Comparison of ENCODE assay signal across 8 cellular contexts in genomic region chr17:65750678-65751077, GRCh38.
DNase-seq lines count a peak whose midpoint lies in the region; ATAC-seq, FAIRE-seq and TF ChIP-seq lines count a peak whose summit lies in the region.

No MANE protein-coding gene starts in this region.

- H2AFZ ChIP-seq in GM12878 (ENCODE audit: control insufficient read depth, low read depth, low read length), result 0 out of 2 replicates have a peak overlapping the region, but pooled peaks have one; percentile 15

- CTCF ChIA-PET in GM12878 (lab: Yijun Ruan, JAX), result interaction anchor here (1.0 kb wide), 1 partner anchor 21 kb away, joined by 4 read pairs; no protein-coding TSS in a partner anchor

- TF ChIP-seq RAD21 in GM12878 (IDR thresholded peaks at IDR 0.05; ENCODE audit: insufficient read depth, low read depth, low read length) (no peak), liver (IDR thresholded peaks at IDR 0.05) (peak; percentile 10 to 23)

- BruUV-seq in GM12878 (replicated peaks; lab: Mats Ljungman, UMichigan), result no TSS peak

- H3K4me3 ChIP-seq in GM12878, result no peak overlapping the region
- no peak overlapping the region for H3K4me3 ChIP-seq in liver (ENCODE audit: low read depth in 1 of 3, low read length in 3 of 3)
- H3K4me3 ChIP-seq in suprapubic skin, result no peak overlapping the region

- no peaks in the 10 kb centered on the region for H3K79me2 ChIP-seq in GM12878 (ENCODE audit: control insufficient read depth, insufficient read depth, low read length)

- no peaks in the 10 kb centered on the region for H4K20me1 ChIP-seq in GM12878 (ENCODE audit: control insufficient read depth, insufficient read depth)

- no peaks in the 10 kb centered on the region for H3K36me3 Mint-ChIP-seq in natural killer cell treated with Interleukin-12 subunit alpha and Interleukin-12 subunit beta and Interleukin-15 and Interleukin-18, amount 100 ng/mL, for 72 hours

- peak; percentile 12 to 13 for DNase-seq in AML-193 (lab: John Stamatoyannopoulos, UW)
- peak; percentile 79 for DNase-seq in HS-27A (ENCODE audit: low read depth)
- peak; percentile 15 for DNase-seq in GM12878 (ENCODE audit: low read depth, low spot score)
- DNase-seq in suprapubic skin (ENCODE audit: low spot score in 2 of 2), result peak in 1 of 2 donors; percentile 70
- no peak for DNase-seq in natural killer cell treated with Interleukin-12 subunit alpha and Interleukin-12 subunit beta and Interleukin-15 and Interleukin-18, amount 100 ng/mL, for 72 hours (ENCODE audit: low spot score)

- no peak overlapping the region for H3K27ac ChIP-seq in GM12878 (ENCODE audit: control insufficient read depth, insufficient read depth)
- H3K27ac ChIP-seq in liver (ENCODE audit: low read depth in 1 of 2, low read length in 2 of 2), result no peak overlapping the region
- H3K27ac ChIP-seq in suprapubic skin, result peak overlapping the region; percentile 65

- H3K27me3 ChIP-seq in GM12878 (replicated peaks in 1 of 2; ENCODE audit: control insufficient read depth in 2 of 2, insufficient read depth in 2 of 2, low read length in 1 of 2) (no peaks in the 10 kb centered on the region), liver (ENCODE audit: control insufficient read depth in 4 of 4, insufficient read depth in 4 of 4, low read length in 3 of 4) (no peaks in the 10 kb centered on the region), suprapubic skin (no peaks in the 10 kb centered on the region)

- H3K4me3 Mint-ChIP-seq in natural killer cell treated with Interleukin-12 subunit alpha and Interleukin-12 subunit beta and Interleukin-15 and Interleukin-18, amount 100 ng/mL, for 72 hours, result no peak overlapping the region

- POLR2A ChIA-PET in GM12878 (lab: Charles Lee), result interaction anchor here (0.7 kb wide), 2 partner anchors 100 to 482 kb away, joined by 3 to 4 read pairs; no protein-coding TSS in a partner anchor

- H3K4me1 ChIP-seq in GM12878 (ENCODE audit: control insufficient read depth, insufficient read depth, low read length), result no peaks in the 10 kb centered on the region
- peaks cover 0 to 8% (median 0%) of the 10 kb centered on the region in 4 donors for H3K4me1 ChIP-seq in liver (ENCODE audit: control insufficient read depth in 4 of 4, insufficient read depth in 4 of 4, low read length in 3 of 4)
- peaks cover 22% of the 10 kb centered on the region for H3K4me1 ChIP-seq in suprapubic skin

- no peaks in the 10 kb centered on the region for H3K36me3 ChIP-seq in GM12878 (ENCODE audit: control insufficient read depth in 2 of 2, insufficient read depth in 2 of 2, low read length in 1 of 2)
- no peaks in the 10 kb centered on the region for H3K36me3 ChIP-seq in liver (ENCODE audit: control insufficient read depth in 4 of 4, insufficient read depth in 3 of 4, low read depth in 1 of 4, low read length in 3 of 4)
- H3K36me3 ChIP-seq in suprapubic skin, result no peaks in the 10 kb centered on the region

- ATAC-seq in SK-N-SH treated with all-trans-retinoic acid at 6 μM for 48 hours (peak; percentile 95), GM12878 (peak; percentile 96), HG02759 (IDR thresholded peaks at IDR 0.05; ENCODE audit: unreplicated experiment) (no peak)
- no peak for ATAC-seq in natural killer cell treated with Interleukin-12 subunit alpha and Interleukin-12 subunit beta and Interleukin-15 and Interleukin-18, amount 100 ng/mL, for 72 hours

- WGBS in GM12878 (ENCODE audit: insufficient coverage, insufficient replicate concordance, low lambda C conversion rate, missing lambda C conversion rate), result 49% methylated on average over 2 of the region's 2 CpGs
- WGBS in liver, result 7% methylated on average over 2 of the region's 2 CpGs
- WGBS in suprapubic skin, result 0% methylated on average over 2 of the region's 2 CpGs

- H3K9me3 ChIP-seq in GM12878 (replicated peaks; ENCODE audit: control insufficient read depth, insufficient read depth, low read length), result no peaks in the 10 kb centered on the region
- no peaks in the 10 kb centered on the region for H3K9me3 ChIP-seq in liver (ENCODE audit: control insufficient read depth in 4 of 4, low read length in 3 of 4)
- H3K9me3 ChIP-seq in suprapubic skin, result no peaks in the 10 kb centered on the region

- intact Hi-C loops in GM12878 (cut with micrococcal nuclease; ENCODE audit: unreplicated experiment), result no loop called here

- TF ChIP-seq EP300 in GM12878 (IDR thresholded peaks at IDR 0.05; ENCODE audit: borderline replicate concordance in 1 of 2, control insufficient read depth in 1 of 2, low read depth in 2 of 2, low read length in 2 of 2) (no peak), suprapubic skin (IDR thresholded peaks at IDR 0.05) (no peak)

- H3K27me3 Mint-ChIP-seq in natural killer cell treated with Interleukin-12 subunit alpha and Interleukin-12 subunit beta and Interleukin-15 and Interleukin-18, amount 100 ng/mL, for 72 hours, result peaks cover 22 to 26% of the 10 kb centered on the region in 2 donors

- in situ Hi-C loops in GM12878 (cut with MboI), result no loop called here

- TF ChIP-seq POLR2A in GM12878 (IDR thresholded peaks at IDR 0.05; ENCODE audit: low read depth, low read length), result no peak
- no peak for TF ChIP-seq POLR2A in suprapubic skin (IDR thresholded peaks at IDR 0.05)

- RAD21 ChIA-PET in GM12878 (lab: Charles Lee; ENCODE audit: unreplicated experiment), result interaction anchor here (1.0 to 1.7 kb wide), 4 partner anchors 32 to 171 kb away, joined by 3 to 5 read pairs (median 4); no protein-coding TSS in a partner anchor

- SMC1A ChIA-PET in GM12878 (lab: Charles Lee; ENCODE audit: uncharacterized antibody, unreplicated experiment), result interaction anchor here (0.8 to 1.9 kb wide), 6 partner anchors 12 to 39 kb away, joined by 3 to 7 read pairs (median 4); no protein-coding TSS in a partner anchor

- no peak overlapping the region for H3K27ac Mint-ChIP-seq in natural killer cell treated with Interleukin-12 subunit alpha and Interleukin-12 subunit beta and Interleukin-15 and Interleukin-18, amount 100 ng/mL, for 72 hours

- peaks cover 0 to 4% of the 10 kb centered on the region in 2 donors for H3K4me1 Mint-ChIP-seq in natural killer cell treated with Interleukin-12 subunit alpha and Interleukin-12 subunit beta and Interleukin-15 and Interleukin-18, amount 100 ng/mL, for 72 hours (ENCODE audit: low read depth in 2 of 2)

- TF ChIP-seq CTCF in GM12878 (IDR thresholded peaks at IDR 0.05 in 2 of 3, conservative IDR thresholded peaks at IDR 0.05 in 1 of 3; ENCODE audit: control insufficient read depth in 2 of 3, extremely low read depth in 1 of 3, insufficient read depth in 1 of 3, low read depth in 3 of 3, low read length in 3 of 3), result no peak
- no peak for TF ChIP-seq CTCF in liver (IDR thresholded peaks at IDR 0.05; ENCODE audit: low read depth, low read length, missing input control)
- TF ChIP-seq CTCF in suprapubic skin (IDR thresholded peaks at IDR 0.05), result no peak

- no peak overlapping the region for H3K4me2 ChIP-seq in GM12878 (ENCODE audit: control insufficient read depth, insufficient read depth)

- H3K9ac ChIP-seq in GM12878 (ENCODE audit: control insufficient read depth, insufficient read depth, low read length), result no peak overlapping the region
- no peak overlapping the region for H3K9ac ChIP-seq in liver (ENCODE audit: low read depth in 1 of 2, low read length in 2 of 2)

- FAIRE-seq in GM12878 (lab: Jason Lieb, UNC), result peak; percentile 61

- H3K9me3 Mint-ChIP-seq in natural killer cell treated with Interleukin-12 subunit alpha and Interleukin-12 subunit beta and Interleukin-15 and Interleukin-18, amount 100 ng/mL, for 72 hours, result no peaks in the 10 kb centered on the region

TF ChIP-seq in SK-N-SH treated with all-trans-retinoic acid at 6 μM for 48 hours, 23 proteins besides CTCF, POLR2A, EP300 and RAD21:
- TF ChIP-seq GLIS3 (CRISPR knock-in tag; IDR thresholded peaks at IDR 0.05) (no peak), ISL1 (CRISPR knock-in tag; IDR thresholded peaks at IDR 0.05) (peak; percentile 87)

TF ChIP-seq in GM12878, 131 proteins besides CTCF, POLR2A, EP300 and RAD21 (continues in another document):
- TF ChIP-seq NR2C2 (IDR thresholded peaks at IDR 0.05; ENCODE audit: borderline replicate concordance, control insufficient read depth, insufficient read length, low read depth), result no peak
- no peak for TF ChIP-seq TAF1 (IDR thresholded peaks at IDR 0.05; ENCODE audit: borderline replicate concordance, low read depth, low read length)
- TF ChIP-seq SMAD1 (IDR thresholded peaks at IDR 0.05; ENCODE audit: low read depth, partially characterized antibody), result peak; percentile 71
- TF ChIP-seq ETV6 (conservative IDR thresholded peaks at IDR 0.05 in 1 of 2, IDR thresholded peaks at IDR 0.05 in 1 of 2; ENCODE audit: borderline replicate concordance in 1 of 2, low read depth in 1 of 2), result no peak
- no peak for TF ChIP-seq SMARCA5 (IDR thresholded peaks at IDR 0.05)
- no peak for TF ChIP-seq SMAD5 (IDR thresholded peaks at IDR 0.05; ENCODE audit: low read depth)
- no peak for TF ChIP-seq KLF5 (IDR thresholded peaks at IDR 0.05; ENCODE audit: partially characterized antibody)
- TF ChIP-seq STAT1 (conservative IDR thresholded peaks at IDR 0.05), result no peak
- peak; percentile 35 for TF ChIP-seq MEF2B (IDR thresholded peaks at IDR 0.05; ENCODE audit: partially characterized antibody, poor library complexity, severe bottlenecking)
- TF ChIP-seq POLR2AphosphoS5 (IDR thresholded peaks at IDR 0.05; ENCODE audit: low read length), result no peak
- no peak for TF ChIP-seq ESRRA (IDR thresholded peaks at IDR 0.05; ENCODE audit: low read length)
- no peak for TF ChIP-seq CHD2 (IDR thresholded peaks at IDR 0.05; ENCODE audit: borderline replicate concordance, low read depth, low read length)
- no peak for TF ChIP-seq JUNB (IDR thresholded peaks at IDR 0.05)

TF ChIP-seq in liver, 16 proteins besides CTCF, POLR2A, EP300 and RAD21 (continues in another document):
- TF ChIP-seq ATF3 (IDR thresholded peaks at IDR 0.05) (no peak), SP1 (IDR thresholded peaks at IDR 0.05) (peak; percentile 23), TAF1 (conservative IDR thresholded peaks at IDR 0.05) (no peak), NR2F2 (IDR thresholded peaks at IDR 0.05) (peak; percentile 18), HNF4A (conservative IDR thresholded peaks at IDR 0.05) (peak; percentile 61 to 62), EGR1 (IDR thresholded peaks at IDR 0.05; ENCODE audit: low read depth in 2 of 2) (no peak), HNF4G (IDR thresholded peaks at IDR 0.05) (no peak), FOXA1 (IDR thresholded peaks at IDR 0.05) (no peak)

Comparison
In these comparisons a context has a peak if more than half of its experiments do, and no peak if none do; other contexts are left out.
1. ATAC-seq: peak in SK-N-SH treated with all-trans-retinoic acid at 6 μM for 48 hours (single experiment) and GM12878 (single experiment); none in HG02759 (single experiment) and natural killer cell treated with Interleukin-12 subunit alpha and Interleukin-12 subunit beta and Interleukin-15 and Interleukin-18, amount 100 ng/mL, for 72 hours (0 of 2).